1 cellular context compared by ENCODE assay signal in genomic region chr7:84384417-84384816, GRCh38.
TF ChIP-seq lines count a peak whose summit lies in the region.

No MANE protein-coding gene starts in this region.

TF ChIP-seq in IMR-90, 13 proteins besides CTCF, POLR2A, EP300 and RAD21:
- TF ChIP-seq MAFK (IDR thresholded peaks at IDR 0.05; ENCODE audit: low read depth, low read length) (no peak), BHLHE40 (IDR thresholded peaks at IDR 0.05; ENCODE audit: low read depth, low read length) (no peak), USF2 (IDR thresholded peaks at IDR 0.05; ENCODE audit: low read depth, low read length) (no peak), MXI1 (IDR thresholded peaks at IDR 0.05; ENCODE audit: borderline replicate concordance, low read depth, low read length) (no peak), SMC3 (IDR thresholded peaks at IDR 0.05; ENCODE audit: low read depth, low read length) (no peak), FOS (IDR thresholded peaks at IDR 0.05; ENCODE audit: low read depth, low read length) (no peak), CHD1 (IDR thresholded peaks at IDR 0.05; ENCODE audit: low read depth, low read length) (no peak), CEBPB (IDR thresholded peaks at IDR 0.05; ENCODE audit: low read depth, low read length) (no peak), NFE2L2 (IDR thresholded peaks at IDR 0.05; ENCODE audit: low read depth, low read length) (no peak), MAZ (IDR thresholded peaks at IDR 0.05; ENCODE audit: borderline replicate concordance, low read depth, low read length) (no peak), ELK1 (IDR thresholded peaks at IDR 0.05; ENCODE audit: borderline replicate concordance, low read depth, low read length) (no peak), RCOR1 (IDR thresholded peaks at IDR 0.05; ENCODE audit: insufficient replicate concordance, low read length) (no peak), RFX5 (IDR thresholded peaks at IDR 0.05; ENCODE audit: low read depth, low read length) (no peak)
TF ChIP-seq in IMR-90: peak in this region for 0.
